Comparison of ENCODE assay signal across 29 cellular contexts in the genomic region with DNA sequence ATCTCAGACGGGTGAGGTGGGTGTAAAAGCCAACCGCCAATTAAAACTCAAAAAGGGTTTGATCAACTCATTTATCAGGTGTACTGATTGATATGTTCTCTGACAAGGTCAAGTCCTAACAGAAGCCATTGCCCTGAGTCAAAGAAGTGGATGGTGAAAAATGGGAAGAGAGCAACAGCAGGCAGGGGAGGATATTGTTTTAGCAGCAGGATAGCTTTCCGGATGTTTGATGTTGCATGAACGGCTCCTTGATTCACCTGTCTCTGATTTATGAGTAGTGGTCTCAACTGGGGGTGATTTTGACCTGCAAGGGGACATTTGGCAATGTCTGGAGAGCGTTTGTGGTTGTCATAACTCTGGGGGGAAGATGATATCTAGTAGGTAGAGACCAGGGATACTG.
"Had no signal": no experiment of that assay in that cellular context is flagged by ENCODE, and none has a peak within 500 bp of the region (broad histone marks: within the 10 kb centered on the region; RNA-seq: fewer than 3 reads in every experiment).

No MANE protein-coding gene starts in this region.

- H3K4me1 ChIP-seq: stomach, suprapubic skin, testis, thyroid gland, tibial artery, tibial nerve, transverse colon, upper lobe of left lung, upper lobe of right lung, uterus, vagina had no signal

- H3K27ac ChIP-seq: stomach, suprapubic skin, testis, thoracic aorta, thyroid gland, tibial artery, tibial nerve, transverse colon, upper lobe of left lung, upper lobe of right lung, uterus, vagina had no signal

- H3K9me3 ChIP-seq: stomach, suprapubic skin, testis, thoracic aorta, thyroid gland, tibial artery, tibial nerve, transverse colon, upper lobe of left lung, upper lobe of right lung, uterus, vagina had no signal

- H3K4me3 ChIP-seq: stomach, suprapubic skin, testis, thoracic aorta, thyroid gland, tibial artery, tibial nerve, transverse colon, upper lobe of left lung, upper lobe of right lung, uterus, vagina had no signal

- H3K27me3 ChIP-seq: stomach, suprapubic skin, testis, thyroid gland, tibial artery, tibial nerve, transverse colon, upper lobe of left lung, upper lobe of right lung, uterus, vagina had no signal

- H3K4me3 Mint-ChIP-seq: stimulated activated effector memory CD8-positive, alpha-beta T cell treated with anti-CD3 and anti-CD28 coated beads, Interleukin-12 subunit alpha, Interleukin-12 subunit beta, amount 100 ng/mL, for 72 hours; stimulated activated memory B cell treated with anti-CD40 and anti-IgM and Interleukin-4, amounts not matched to agents 10 μg/mL and 1 μg/mL and 100 μg/mL, for 72 hours; stimulated activated naive B cell treated with anti-CD40 and anti-IgM and Interleukin-4, amounts not matched to agents 10 μg/mL and 1 μg/mL and 100 μg/mL, for 72 hours; stimulated activated naive CD8-positive, alpha-beta T cell treated with anti-CD3 and anti-CD28 coated beads, Interleukin-15, amount 100 ng/mL, for 72 hours; stimulated activated naive CD8-positive, alpha-beta T cell treated with anti-CD3 and anti-CD28 coated beads, Interleukin-15, Interleukin-2, amounts not matched to agents 100 ng/mL and 50 ng/mL, for 24 hours; type B pancreatic cell had no signal

- DNase-seq: stimulated activated CD4-positive, alpha-beta T cell treated with anti-CD3 and anti-CD28 coated beads, Interleukin-2, amount 100 ng/mL, for 48 hours; stimulated activated CD4-positive, alpha-beta T cell treated with anti-CD3 and anti-CD28 coated beads, Interleukin-4, amount 100 ng/mL, for 1 hour; stimulated activated CD4-positive, alpha-beta T cell treated with anti-CD3 and anti-CD28 coated beads, Interleukin-4, amount 100 ng/mL, for 24 hours; stimulated activated CD4-positive, alpha-beta T cell treated with anti-CD3 and anti-CD28 coated beads, Interleukin-4, amount 100 ng/mL, for 4 hours; stimulated activated CD8-positive, alpha-beta memory T cell treated with anti-CD3 and anti-CD28 coated beads, Interleukin-4, amount 100 ng/mL, for 48 hours; stimulated activated naive B cell treated with anti-CD40 and anti-IgM and Interleukin-4, amounts not matched to agents 10 μg/mL and 1 μg/mL and 100 μg/mL, for 72 hours; stimulated activated naive CD4-positive, alpha-beta T cell; stimulated activated naive CD4-positive, alpha-beta T cell treated with Interleukin-2 at 50 U/mL for 16 hours; stimulated activated naive CD8-positive, alpha-beta T cell treated with anti-CD3 and anti-CD28 coated beads, Interleukin-15, amount 100 ng/mL, for 72 hours; stimulated activated naive CD8-positive, alpha-beta T cell treated with anti-CD3 and anti-CD28 coated beads, Interleukin-15, Interleukin-2, amounts not matched to agents 100 U/mL and 50 U/mL, for 24 hours; stomach; substantia nigra; testis; thyroid gland; tibial artery; transverse colon; trophoblast cell; upper lobe of left lung; upper lobe of right lung; uterus had no signal

- H3K36me3 Mint-ChIP-seq: stimulated activated effector memory CD8-positive, alpha-beta T cell treated with anti-CD3 and anti-CD28 coated beads, Interleukin-12 subunit alpha, Interleukin-12 subunit beta, amount 100 ng/mL, for 72 hours; stimulated activated memory B cell treated with anti-CD40 and anti-IgM and Interleukin-4, amounts not matched to agents 10 μg/mL and 1 μg/mL and 100 μg/mL, for 72 hours; stimulated activated naive B cell treated with anti-CD40 and anti-IgM and Interleukin-4, amounts not matched to agents 10 μg/mL and 1 μg/mL and 100 μg/mL, for 72 hours; type B pancreatic cell had no signal

- H3K4me1 Mint-ChIP-seq: stimulated activated effector memory CD8-positive, alpha-beta T cell treated with anti-CD3 and anti-CD28 coated beads, Interleukin-12 subunit alpha, Interleukin-12 subunit beta, amount 100 ng/mL, for 72 hours; stimulated activated memory B cell treated with anti-CD40 and anti-IgM and Interleukin-4, amounts not matched to agents 10 μg/mL and 1 μg/mL and 100 μg/mL, for 72 hours; stimulated activated naive B cell treated with anti-CD40 and anti-IgM and Interleukin-4, amounts not matched to agents 10 μg/mL and 1 μg/mL and 100 μg/mL, for 72 hours; stimulated activated naive CD8-positive, alpha-beta T cell treated with anti-CD3 and anti-CD28 coated beads, Interleukin-15, amount 100 ng/mL, for 72 hours had no signal

- H3K27me3 Mint-ChIP-seq: stimulated activated memory B cell treated with anti-CD40 and anti-IgM and Interleukin-4, amounts not matched to agents 10 μg/mL and 1 μg/mL and 100 μg/mL, for 72 hours; stimulated activated naive B cell treated with anti-CD40 and anti-IgM and Interleukin-4, amounts not matched to agents 10 μg/mL and 1 μg/mL and 100 μg/mL, for 72 hours; stimulated activated naive CD8-positive, alpha-beta T cell treated with anti-CD3 and anti-CD28 coated beads, Interleukin-15, amount 100 ng/mL, for 72 hours; type B pancreatic cell had no signal

- H3K9me3 Mint-ChIP-seq: stimulated activated effector memory CD8-positive, alpha-beta T cell treated with anti-CD3 and anti-CD28 coated beads, Interleukin-12 subunit alpha, Interleukin-12 subunit beta, amount 100 ng/mL, for 72 hours; stimulated activated memory B cell treated with anti-CD40 and anti-IgM and Interleukin-4, amounts not matched to agents 10 μg/mL and 1 μg/mL and 100 μg/mL, for 72 hours; stimulated activated naive B cell treated with anti-CD40 and anti-IgM and Interleukin-4, amounts not matched to agents 10 μg/mL and 1 μg/mL and 100 μg/mL, for 72 hours; stimulated activated naive CD8-positive, alpha-beta T cell treated with anti-CD3 and anti-CD28 coated beads, Interleukin-15, Interleukin-2, amounts not matched to agents 100 ng/mL and 50 ng/mL, for 24 hours; type B pancreatic cell had no signal

- FAIRE-seq: urothelium cell line had no signal

- H3K27ac Mint-ChIP-seq: stimulated activated effector memory CD8-positive, alpha-beta T cell treated with anti-CD3 and anti-CD28 coated beads, Interleukin-12 subunit alpha, Interleukin-12 subunit beta, amount 100 ng/mL, for 72 hours; stimulated activated memory B cell treated with anti-CD40 and anti-IgM and Interleukin-4, amounts not matched to agents 10 μg/mL and 1 μg/mL and 100 μg/mL, for 72 hours; stimulated activated naive B cell treated with anti-CD40 and anti-IgM and Interleukin-4, amounts not matched to agents 10 μg/mL and 1 μg/mL and 100 μg/mL, for 72 hours; stimulated activated naive CD8-positive, alpha-beta T cell treated with anti-CD3 and anti-CD28 coated beads, Interleukin-15, amount 100 ng/mL, for 72 hours; stimulated activated naive CD8-positive, alpha-beta T cell treated with anti-CD3 and anti-CD28 coated beads, Interleukin-15, Interleukin-2, amounts not matched to agents 100 ng/mL and 50 ng/mL, for 24 hours; type B pancreatic cell had no signal

- H3K36me3 ChIP-seq: stomach, suprapubic skin, thoracic aorta, thyroid gland, tibial artery, tibial nerve, transverse colon, upper lobe of left lung, upper lobe of right lung, uterus, vagina had no signal
